In genomic region chrX:119688856-119689455, GRCh38 we compare ENCODE assay signal across 14 cellular contexts. TPM values are rescaled to one million over a fixed set of nuclear protein-coding genes. Genes with fewer than 3 reads are reported as not detected.
DNase-seq lines count a peak whose midpoint lies in the region; ATAC-seq and TF ChIP-seq lines count a peak whose summit lies in the region.
"Had no signal": no experiment of that assay in that cellular context is flagged by ENCODE, and none has a peak within 500 bp of the region (broad histone marks: within the 10 kb centered on the region; RNA-seq: fewer than 3 reads in every experiment).

No MANE protein-coding gene starts in this region.

- no peaks in the 10 kb centered on the region for H3K27me3 Mint-ChIP-seq in activated naive CD4-positive, alpha-beta T cell treated with anti-CD3 and anti-CD28 coated beads for 36 hours (ENCODE audit: low read depth)
- no peaks in the 10 kb centered on the region for H3K27me3 Mint-ChIP-seq in nephron progenitor cell (ENCODE audit: low read depth, poor library complexity)

- CTCF ChIA-PET in activated naive CD4-positive, alpha-beta T cell treated with anti-CD3 and anti-CD28 coated beads for 36 hours (lab: Charles Lee), result interaction anchor here (1.4 to 1.8 kb wide), 2 partner anchors 12 to 41 kb away, joined by 3 to 8 read pairs; no protein-coding TSS in a partner anchor

- H3K4me3 ChIP-seq in GM12865 (ENCODE audit: low read depth, low read length) (peak overlapping the region; percentile 82), OCI-LY3 (ENCODE audit: low read length) (peak overlapping the region; percentile 12; the same call in 1 of the 2 replicates), osteoblast (ENCODE audit: insufficient read depth, low read length) (no peak overlapping the region)
- H3K4me3 ChIP-seq: lung had no signal

- H3K4me2 ChIP-seq in OCI-LY3 (ENCODE audit: low read length) (peak overlapping the region; percentile 27), osteoblast (ENCODE audit: insufficient read depth, low read length) (no peak overlapping the region)
- H3K4me2 ChIP-seq: SK-N-SH had no signal

- TF ChIP-seq CTCF in GM12865 (IDR thresholded peaks at IDR 0.05; ENCODE audit: insufficient read depth, low read depth, low read length, missing control alignments), result no peak
- no peak for TF ChIP-seq CTCF in OCI-LY3 (IDR thresholded peaks at IDR 0.05; ENCODE audit: low read depth, low read length)
- no peak for TF ChIP-seq CTCF in nephron progenitor cell (IDR thresholded peaks at IDR 0.05)
- TF ChIP-seq CTCF in osteoblast (IDR thresholded peaks at IDR 0.05; ENCODE audit: extremely low read depth, low read depth, low read length), result no peak

- no peaks in the 10 kb centered on the region for H3K27me3 ChIP-seq in OCI-LY3 (ENCODE audit: low read depth, low read length)
- H3K27me3 ChIP-seq in osteoblast (ENCODE audit: insufficient read depth, low read length), result no peaks in the 10 kb centered on the region

- peaks cover 29% of the 10 kb centered on the region for H3K36me3 ChIP-seq in OCI-LY3 (replicated peaks; ENCODE audit: low read depth, low read length)
- H3K36me3 ChIP-seq in osteoblast (ENCODE audit: insufficient read depth, low read length), result no peaks in the 10 kb centered on the region

- peaks cover 12% of the 10 kb centered on the region for H3K36me3 Mint-ChIP-seq in activated naive CD4-positive, alpha-beta T cell treated with anti-CD3 and anti-CD28 coated beads for 36 hours (ENCODE audit: low read depth)
- peaks cover 9% of the 10 kb centered on the region for H3K36me3 Mint-ChIP-seq in nephron progenitor cell (ENCODE audit: low read depth)

- H2AFZ ChIP-seq in OCI-LY3 (ENCODE audit: low read depth, low read length), result no peak overlapping the region
- H2AFZ ChIP-seq in osteoblast (ENCODE audit: low read length), result no peak overlapping the region

- H3K9me3 ChIP-seq in OCI-LY3 (ENCODE audit: insufficient read depth, low read length) (no peaks in the 10 kb centered on the region), osteoblast (ENCODE audit: low read depth, low read length) (no peaks in the 10 kb centered on the region)
- H3K9me3 ChIP-seq: SK-N-SH had no signal

- no peaks in the 10 kb centered on the region for H3K9me3 Mint-ChIP-seq in activated naive CD4-positive, alpha-beta T cell treated with anti-CD3 and anti-CD28 coated beads for 36 hours
- peaks cover 54% of the 10 kb centered on the region for H3K9me3 Mint-ChIP-seq in nephron progenitor cell

- no peak overlapping the region for H3K9ac ChIP-seq in OCI-LY3 (ENCODE audit: low read length)
- H3K9ac ChIP-seq: SK-N-SH had no signal

- intact Hi-C loops in activated naive CD4-positive, alpha-beta T cell treated with anti-CD3 and anti-CD28 coated beads for 36 hours (cut with micrococcal nuclease), result loop anchor here (10.0 kb wide), 1 partner anchor 1154 kb away; no protein-coding TSS in a partner anchor

- H3K27ac Mint-ChIP-seq in activated naive CD4-positive, alpha-beta T cell treated with anti-CD3 and anti-CD28 coated beads for 36 hours, result peak overlapping the region; percentile 100
- H3K27ac Mint-ChIP-seq in nephron progenitor cell, result peak overlapping the region; percentile 100

- H3K4me1 Mint-ChIP-seq in activated naive CD4-positive, alpha-beta T cell treated with anti-CD3 and anti-CD28 coated beads for 36 hours (ENCODE audit: low read depth), result peaks cover 38% of the 10 kb centered on the region
- H3K4me1 Mint-ChIP-seq in nephron progenitor cell, result peaks cover 64% of the 10 kb centered on the region

- peak overlapping the region; percentile 95 for H3K4me3 Mint-ChIP-seq in activated naive CD4-positive, alpha-beta T cell treated with anti-CD3 and anti-CD28 coated beads for 36 hours
- H3K4me3 Mint-ChIP-seq in nephron progenitor cell, result no peak overlapping the region
- H3K4me3 Mint-ChIP-seq: H9 had no signal

- DNase-seq in GM12865 (ENCODE audit: low read depth) (peak; percentile 64), nephron progenitor cell (no peak), osteoblast (ENCODE audit: insufficient read length, low spot score, missing footprints) (no peak)
- peak; percentile 58 for DNase-seq in activated naive CD4-positive, alpha-beta T cell treated with anti-CD3 and anti-CD28 coated beads for 36 hours
- DNase-seq: erythroblast, H9, NCI-H1694, NCI-H82, posterior cingulate gyrus, SK-N-SH had no signal

- H3K79me2 ChIP-seq in OCI-LY3 (ENCODE audit: low read length) (peaks cover 90% of the 10 kb centered on the region), osteoblast (ENCODE audit: insufficient read depth, low read length) (no peaks in the 10 kb centered on the region)

- H3K4me1 ChIP-seq in OCI-LY3 (ENCODE audit: low read length) (peaks cover 66% of the 10 kb centered on the region), osteoblast (ENCODE audit: insufficient read depth, low read length) (no peaks in the 10 kb centered on the region)

- ATAC-seq in HG03196 (IDR thresholded peaks at IDR 0.05; ENCODE audit: unreplicated experiment), result no peak
- no peak for ATAC-seq in GM21737 (IDR thresholded peaks at IDR 0.05; ENCODE audit: unreplicated experiment)

- H3K27ac ChIP-seq in OCI-LY3 (ENCODE audit: low read length) (peak overlapping the region; percentile 62), osteoblast (ENCODE audit: low read depth, low read length) (no peak overlapping the region)

- H4K20me1 ChIP-seq in OCI-LY3 (ENCODE audit: insufficient read depth, low read length) (peaks cover 33% of the 10 kb centered on the region), osteoblast (ENCODE audit: insufficient read depth, low read length) (no peaks in the 10 kb centered on the region)

RNA-seq across cellular contexts. Expression of gene SEPTIN6, which starts 4.0 kb away (rescaled TPM):
- 100 to 1,000 TPM; 137 to 143 TPM for total RNA-seq in activated naive CD4-positive, alpha-beta T cell treated with anti-CD3 and anti-CD28 coated beads for 36 hours
- total RNA-seq in osteoblast, result 9.0 and 9.1 TPM in 2 replicates

Comparison
In these comparisons a context has a peak if more than half of its experiments do, and no peak if none do; other contexts are left out.
1. DNase-seq: peak in GM12865 (single experiment) and activated naive CD4-positive, alpha-beta T cell treated with anti-CD3 and anti-CD28 coated beads for 36 hours (single experiment); none in nephron progenitor cell (single experiment) and osteoblast (single experiment).
2. RNA of gene SEPTIN6, which starts 4.0 kb away (total RNA-seq): 137 to 143 TPM in activated naive CD4-positive, alpha-beta T cell treated with anti-CD3 and anti-CD28 coated beads for 36 hours; 9.0 to 9.1 TPM in osteoblast; every median in the first group is over 10 times any median in the second.